ENCODE assay signal across 1 cellular context in the genomic region with DNA sequence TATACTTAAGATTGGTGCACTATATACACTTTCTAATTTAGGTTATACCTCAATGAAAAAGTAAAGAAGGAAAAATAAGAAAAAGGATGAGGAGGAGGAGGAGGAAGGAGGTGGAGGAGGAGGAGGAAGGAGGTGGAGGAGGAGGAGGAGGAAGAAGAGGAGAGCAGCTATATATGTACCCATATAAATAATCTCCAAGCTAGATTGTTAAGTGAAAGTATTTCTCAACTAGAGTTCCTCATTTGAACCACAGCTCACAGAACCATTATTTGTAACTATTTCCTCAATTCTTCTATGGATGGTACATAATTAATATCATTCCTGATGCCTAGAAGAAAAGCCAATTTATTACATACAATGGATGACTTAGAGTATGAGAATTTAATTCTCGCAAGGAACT.
TF ChIP-seq lines count a peak whose summit lies in the region.

No MANE protein-coding gene starts in this region.

TF ChIP-seq in HepG2, 621 proteins besides CTCF, POLR2A, EP300 and RAD21 (continued from another document):
- TF ChIP-seq ZSCAN5A (CRISPR knock-in tag; IDR thresholded peaks at IDR 0.05; ENCODE audit: borderline replicate concordance) (no peak), ZNF839 (CRISPR knock-in tag; IDR thresholded peaks at IDR 0.05; ENCODE audit: borderline replicate concordance) (no peak), NFIC (IDR thresholded peaks at IDR 0.05; ENCODE audit: low read length) (no peak), ZNF792 (CRISPR knock-in tag; IDR thresholded peaks at IDR 0.05) (no peak), JUN (CRISPR knock-in tag; IDR thresholded peaks at IDR 0.05) (no peak), ZNF180 (CRISPR knock-in tag; IDR thresholded peaks at IDR 0.05; ENCODE audit: borderline replicate concordance, low read depth) (no peak), NFRKB (IDR thresholded peaks at IDR 0.05) (no peak), ZIK1 (CRISPR knock-in tag; IDR thresholded peaks at IDR 0.05; ENCODE audit: borderline replicate concordance, low read depth) (no peak), ZNF660 (CRISPR knock-in tag; IDR thresholded peaks at IDR 0.05; ENCODE audit: borderline replicate concordance, low read depth) (no peak), PLRG1 (conservative IDR thresholded peaks at IDR 0.05) (no peak), AKAP8 (CRISPR knock-in tag; IDR thresholded peaks at IDR 0.05) (no peak), ZNF572 (CRISPR knock-in tag; IDR thresholded peaks at IDR 0.05) (no peak)
- TF ChIP-seq, protein P1, sequence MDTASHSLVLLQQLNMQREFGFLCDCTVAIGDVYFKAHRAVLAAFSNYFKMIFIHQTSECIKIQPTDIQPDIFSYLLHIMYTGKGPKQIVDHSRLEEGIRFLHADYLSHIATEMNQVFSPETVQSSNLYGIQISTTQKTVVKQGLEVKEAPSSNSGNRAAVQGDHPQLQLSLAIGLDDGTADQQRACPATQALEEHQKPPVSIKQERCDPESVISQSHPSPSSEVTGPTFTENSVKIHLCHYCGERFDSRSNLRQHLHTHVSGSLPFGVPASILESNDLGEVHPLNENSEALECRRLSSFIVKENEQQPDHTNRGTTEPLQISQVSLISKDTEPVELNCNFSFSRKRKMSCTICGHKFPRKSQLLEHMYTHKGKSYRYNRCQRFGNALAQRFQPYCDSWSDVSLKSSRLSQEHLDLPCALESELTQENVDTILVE (CRISPR knock-in tag; IDR thresholded peaks at IDR 0.05) = no peak
- TF ChIP-seq, protein P2, sequence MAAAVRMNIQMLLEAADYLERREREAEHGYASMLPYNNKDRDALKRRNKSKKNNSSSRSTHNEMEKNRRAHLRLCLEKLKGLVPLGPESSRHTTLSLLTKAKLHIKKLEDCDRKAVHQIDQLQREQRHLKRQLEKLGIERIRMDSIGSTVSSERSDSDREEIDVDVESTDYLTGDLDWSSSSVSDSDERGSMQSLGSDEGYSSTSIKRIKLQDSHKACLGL (CRISPR knock-in tag; IDR thresholded peaks at IDR 0.05) = no peak
